12 cellular contexts compared by ENCODE assay signal in genomic region chr1:102790997-102791396, GRCh38.
DNase-seq lines count a peak whose midpoint lies in the region; ATAC-seq and TF ChIP-seq lines count a peak whose summit lies in the region.
"Had no signal": no experiment of that assay in that cellular context is flagged by ENCODE, and none has a peak within 500 bp of the region (broad histone marks: within the 10 kb centered on the region; RNA-seq: fewer than 3 reads in every experiment).

No MANE protein-coding gene starts in this region.

- no peak overlapping the region for H2BK5ac ChIP-seq in H9 (ENCODE audit: insufficient read length, low read length)

- no peaks in the 10 kb centered on the region for H3K27me3 ChIP-seq in H9 (ENCODE audit: insufficient read depth, low read length)
- no peaks in the 10 kb centered on the region for H3K27me3 ChIP-seq in esophagus muscularis mucosa

- no peak overlapping the region for H3K4me2 ChIP-seq in H9 (ENCODE audit: insufficient read depth, insufficient read length, low read length)

- no peak overlapping the region for H2AK5ac ChIP-seq in H9 (ENCODE audit: insufficient read length, low read length)

- no peak overlapping the region for H4K91ac ChIP-seq in H9 (ENCODE audit: insufficient read length, low read depth, low read length)

- H3K4me1 Mint-ChIP-seq in H9, result no peaks in the 10 kb centered on the region
- H3K4me1 Mint-ChIP-seq: activated naive CD8-positive, alpha-beta T cell treated with anti-CD3 and anti-CD28 coated beads, Interleukin-2, amount 10 ng/mL, durations not matched to agents 7 days and 5 days had no signal

- H3K4me3 ChIP-seq in AG09309 (ENCODE audit: control insufficient read depth, low read depth, low read length), result no peak overlapping the region
- no peak overlapping the region for H3K4me3 ChIP-seq in foreskin fibroblast (ENCODE audit: low read depth in 1 of 2, low read length in 2 of 2)
- no peak overlapping the region for H3K4me3 ChIP-seq in esophagus muscularis mucosa
- H3K4me3 ChIP-seq: K562 had no signal

- no peak for TF ChIP-seq EP300 in esophagus muscularis mucosa (IDR thresholded peaks at IDR 0.05)

- no peak overlapping the region for H3T11ph ChIP-seq in H9 (ENCODE audit: low read length)

- H3K79me1 ChIP-seq in H9 (ENCODE audit: insufficient read depth, low read depth, low read length, poor library complexity, severe bottlenecking), result no peaks in the 10 kb centered on the region

- no peaks in the 10 kb centered on the region for H3K36me3 Mint-ChIP-seq in H9 (ENCODE audit: insufficient read depth in 1 of 3, low read depth in 3 of 3)
- H3K36me3 Mint-ChIP-seq: activated naive CD8-positive, alpha-beta T cell treated with anti-CD3 and anti-CD28 coated beads, Interleukin-2, amount 10 ng/mL, durations not matched to agents 7 days and 5 days had no signal

- no peak overlapping the region for H4K5ac ChIP-seq in H9 (ENCODE audit: insufficient read length, low read depth, low read length)

- H3K9me3 ChIP-seq in H9 (ENCODE audit: control insufficient read depth, low read depth, low read length), result no peaks in the 10 kb centered on the region
- no peaks in the 10 kb centered on the region for H3K9me3 ChIP-seq in esophagus muscularis mucosa

- H3K9ac ChIP-seq in H9 (ENCODE audit: extremely low read depth, insufficient read length, low read length), result no peak overlapping the region

- no peaks in the 10 kb centered on the region for H3K79me2 ChIP-seq in H9 (ENCODE audit: insufficient read depth, low read length)

- no peaks in the 10 kb centered on the region for H3K36me3 ChIP-seq in esophagus muscularis mucosa

- H2BK12ac ChIP-seq in H9 (ENCODE audit: insufficient read length, low read depth, low read length), result no peak overlapping the region

- H3K27ac ChIP-seq in H9 (ENCODE audit: insufficient read length, low read depth, low read length) (no peak overlapping the region), esophagus muscularis mucosa (replicated peaks in 1 of 4) (no peak overlapping the region)

- no peak overlapping the region for H3K23ac ChIP-seq in H9 (ENCODE audit: insufficient read length, low read depth, low read length)

- DNase-seq in AG09309 (ENCODE audit: low read depth) (no peak), H9 (no peak), SK-N-DZ (ENCODE audit: low spot score) (peak; percentile 56), foreskin fibroblast (peak in 1 of 2 donors; percentile 9), omental fat pad (ENCODE audit: low spot score) (no peak), esophagus muscularis mucosa (ENCODE audit: extremely low spot score) (no peak), Ammon's horn (ENCODE audit: low spot score) (no peak), cerebellar cortex (ENCODE audit: low spot score) (no peak)
- DNase-seq: activated naive CD8-positive, alpha-beta T cell treated with anti-CD3 and anti-CD28 coated beads, Interleukin-2, amount 10 ng/mL, durations not matched to agents 7 days and 5 days; CD4-positive, alpha-beta T cell had no signal

- ATAC-seq in omental fat pad (ENCODE audit: low FRiP score), result no peak
- ATAC-seq: K562 had no signal

- no peak overlapping the region for H3K4me3 Mint-ChIP-seq in H9
- H3K4me3 Mint-ChIP-seq: activated naive CD8-positive, alpha-beta T cell treated with anti-CD3 and anti-CD28 coated beads, Interleukin-2, amount 10 ng/mL, durations not matched to agents 7 days and 5 days; CD4-positive, alpha-beta T cell; T-helper 2 cell treated with Interferon-gamma antibody and Interleukin-4, amounts not matched to agents 5 μg/mL and 100 μg/mL, for 36 hours had no signal

- H3K4ac ChIP-seq in H9 (ENCODE audit: low read depth, low read length), result no peak overlapping the region

- no peaks in the 10 kb centered on the region for H3K23me2 ChIP-seq in H9 (ENCODE audit: insufficient read length, low read depth, low read length, poor library complexity, severe bottlenecking)

- H3K9me3 Mint-ChIP-seq in H9, result no peaks in the 10 kb centered on the region
- H3K9me3 Mint-ChIP-seq: activated naive CD8-positive, alpha-beta T cell treated with anti-CD3 and anti-CD28 coated beads, Interleukin-2, amount 10 ng/mL, durations not matched to agents 7 days and 5 days; CD4-positive, alpha-beta T cell; T-helper 2 cell treated with Interferon-gamma antibody and Interleukin-4, amounts not matched to agents 5 μg/mL and 100 μg/mL, for 36 hours had no signal

- TF ChIP-seq CTCF in AG09309 (IDR thresholded peaks at IDR 0.05; ENCODE audit: control insufficient read depth, insufficient read depth, low read depth, low read length, missing control alignments) (peak; percentile 26), H9 (conservative IDR thresholded peaks at IDR 0.05) (peak; percentile 46), foreskin fibroblast (IDR thresholded peaks at IDR 0.05; ENCODE audit: low read depth, low read length) (peak; percentile 18), omental fat pad (IDR thresholded peaks at IDR 0.05) (no peak), esophagus muscularis mucosa (IDR thresholded peaks at IDR 0.05) (no peak)

- intact Hi-C loops in esophagus muscularis mucosa (cut with DNase I), result no loop called here

- no peak overlapping the region for H3K18ac ChIP-seq in H9 (ENCODE audit: insufficient read length, low read depth, low read length)

- H4K20me1 ChIP-seq in H9 (ENCODE audit: control insufficient read depth, insufficient read depth, insufficient read length), result no peaks in the 10 kb centered on the region

- H2BK15ac ChIP-seq in H9 (ENCODE audit: low read depth, low read length), result no peak overlapping the region

- no peak overlapping the region for H3K27ac Mint-ChIP-seq in H9
- H3K27ac Mint-ChIP-seq: activated naive CD8-positive, alpha-beta T cell treated with anti-CD3 and anti-CD28 coated beads, Interleukin-2, amount 10 ng/mL, durations not matched to agents 7 days and 5 days; CD4-positive, alpha-beta T cell; T-helper 2 cell treated with Interferon-gamma antibody and Interleukin-4, amounts not matched to agents 5 μg/mL and 100 μg/mL, for 36 hours had no signal

- no peak overlapping the region for H2AFZ ChIP-seq in H9 (ENCODE audit: low read length)

- no peak overlapping the region for H4K8ac ChIP-seq in H9 (replicated peaks; ENCODE audit: insufficient read length, low read depth, low read length)

- no peaks in the 10 kb centered on the region for H3K27me3 Mint-ChIP-seq in H9 (ENCODE audit: low read depth)
- H3K27me3 Mint-ChIP-seq: activated naive CD8-positive, alpha-beta T cell treated with anti-CD3 and anti-CD28 coated beads, Interleukin-2, amount 10 ng/mL, durations not matched to agents 7 days and 5 days; CD4-positive, alpha-beta T cell had no signal

- no peak overlapping the region for H2BK120ac ChIP-seq in H9 (ENCODE audit: low read depth, low read length, poor library complexity, severe bottlenecking)

- no peak overlapping the region for H3K14ac ChIP-seq in H9 (ENCODE audit: insufficient read depth, low read length)

- H3K4me1 ChIP-seq in H9 (ENCODE audit: insufficient read depth, low read length) (no peaks in the 10 kb centered on the region), esophagus muscularis mucosa (no peaks in the 10 kb centered on the region)

- no peak for TF ChIP-seq POLR2A in esophagus muscularis mucosa (IDR thresholded peaks at IDR 0.05; ENCODE audit: low read depth)

- no peak overlapping the region for H3K56ac ChIP-seq in H9 (ENCODE audit: insufficient read length, low read depth, low read length)

- no peak overlapping the region for H2BK20ac ChIP-seq in H9 (ENCODE audit: low read depth, low read length, poor library complexity, severe bottlenecking)

Comparison
In these comparisons a context has a peak if more than half of its experiments do, and no peak if none do; other contexts are left out.
1. CTCF ChIP-seq: peak in AG09309 (single experiment), H9 (single experiment) and foreskin fibroblast (single experiment); none in omental fat pad (0 of 3) and esophagus muscularis mucosa (0 of 3).